In the genomic region with DNA sequence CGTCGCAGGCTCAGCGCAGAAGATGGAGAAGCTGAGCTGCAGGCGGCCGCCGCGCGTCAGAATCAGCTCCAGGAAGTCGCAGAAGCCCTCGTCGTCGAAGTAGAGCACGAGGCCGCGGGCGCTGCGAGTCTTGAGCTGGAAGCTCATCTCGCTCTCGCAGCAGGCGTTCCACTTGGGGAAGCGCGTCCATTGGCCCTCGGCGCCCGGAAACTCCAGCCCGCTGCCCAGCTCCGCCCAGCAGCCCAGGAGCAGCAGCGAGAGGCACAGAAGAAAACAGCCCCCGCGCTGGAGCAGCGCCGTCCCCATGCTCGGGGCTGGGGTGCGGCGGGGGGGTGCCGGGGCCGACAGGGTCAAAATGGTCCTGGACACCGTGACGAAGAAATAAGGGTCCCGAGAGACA, we compare ENCODE assay signal across 16 cellular contexts. TPM values are rescaled to one million over a fixed set of nuclear protein-coding genes. Genes with fewer than 3 reads are reported as not detected.
"Had no signal": no experiment of that assay in that cellular context is flagged by ENCODE, and none has a peak within 500 bp of the region (broad histone marks: within the 10 kb centered on the region; RNA-seq: fewer than 3 reads in every experiment).

No MANE protein-coding gene starts in this region.

- H3K4me3 ChIP-seq: gastrocnemius medialis, heart right ventricle had no signal

- H3K27ac ChIP-seq: gastrocnemius medialis, heart right ventricle had no signal

- ATAC-seq: activated T-helper 17 cell treated with anti-CD3 and anti-CD28 coated beads, Interleukin-2, amount 50 U/mL, for 72 hours; gastrocnemius medialis; heart right ventricle; left lobe of liver; sciatic nerve had no signal

- DNase-seq: activated CD4-positive, CD25-positive, alpha-beta regulatory T cell treated with anti-CD3 and anti-CD28 coated beads, Interleukin-2, amount 50 U/mL, for 72 hours; activated naive CD4-positive, alpha-beta T cell treated with Interleukin-2 at 50 U/mL for 16 hours; aorta; erythroblast; gastrocnemius medialis; mesenchymal stem cell had no signal

- H3K4me1 ChIP-seq: gastrocnemius medialis, heart right ventricle had no signal

- H3K36me3 ChIP-seq: gastrocnemius medialis, heart right ventricle had no signal

- H3K27ac Mint-ChIP-seq: activated T-helper 17 cell treated with anti-CD3 and anti-CD28 coated beads, Interleukin-2, amount 50 U/mL, for 72 hours; nephron; stimulated activated naive CD8-positive, alpha-beta T cell treated with anti-CD3 and anti-CD28 coated beads, Interleukin-15, Interleukin-2, amounts not matched to agents 100 ng/mL and 50 ng/mL, for 24 hours had no signal

- H3K9me3 ChIP-seq: gastrocnemius medialis had no signal

- H3K4me3 Mint-ChIP-seq: activated T-helper 17 cell treated with anti-CD3 and anti-CD28 coated beads, Interleukin-2, amount 50 U/mL, for 72 hours; nephron; stimulated activated naive CD8-positive, alpha-beta T cell treated with anti-CD3 and anti-CD28 coated beads, Interleukin-15, Interleukin-2, amounts not matched to agents 100 ng/mL and 50 ng/mL, for 24 hours had no signal

- H3K4me1 Mint-ChIP-seq: activated T-helper 17 cell treated with anti-CD3 and anti-CD28 coated beads, Interleukin-2, amount 50 U/mL, for 72 hours had no signal

RNA-seq across cellular contexts. Expression of a gene that starts 4.0 kb away (rescaled TPM):
- total RNA-seq: activated CD8-positive, alpha-beta memory T cell treated with anti-CD3 and anti-CD28 coated beads for 36 hours; activated T-helper 17 cell treated with anti-CD3 and anti-CD28 coated beads, Interleukin-2, amount 50 U/mL, for 72 hours; osteoblast; pulmonary artery endothelial cell; T-helper 1 cell treated with Interleukin-12 subunit alpha and Interleukin-12 subunit beta and Interleukin-4 antibody, amounts not matched to agents 30 ng/mL and 1 ng/mL, for 36 hours had no signal
- polyA plus RNA-seq: aorta had no signal
